ENCODE assay signal across 1 cellular context in the genomic region with DNA sequence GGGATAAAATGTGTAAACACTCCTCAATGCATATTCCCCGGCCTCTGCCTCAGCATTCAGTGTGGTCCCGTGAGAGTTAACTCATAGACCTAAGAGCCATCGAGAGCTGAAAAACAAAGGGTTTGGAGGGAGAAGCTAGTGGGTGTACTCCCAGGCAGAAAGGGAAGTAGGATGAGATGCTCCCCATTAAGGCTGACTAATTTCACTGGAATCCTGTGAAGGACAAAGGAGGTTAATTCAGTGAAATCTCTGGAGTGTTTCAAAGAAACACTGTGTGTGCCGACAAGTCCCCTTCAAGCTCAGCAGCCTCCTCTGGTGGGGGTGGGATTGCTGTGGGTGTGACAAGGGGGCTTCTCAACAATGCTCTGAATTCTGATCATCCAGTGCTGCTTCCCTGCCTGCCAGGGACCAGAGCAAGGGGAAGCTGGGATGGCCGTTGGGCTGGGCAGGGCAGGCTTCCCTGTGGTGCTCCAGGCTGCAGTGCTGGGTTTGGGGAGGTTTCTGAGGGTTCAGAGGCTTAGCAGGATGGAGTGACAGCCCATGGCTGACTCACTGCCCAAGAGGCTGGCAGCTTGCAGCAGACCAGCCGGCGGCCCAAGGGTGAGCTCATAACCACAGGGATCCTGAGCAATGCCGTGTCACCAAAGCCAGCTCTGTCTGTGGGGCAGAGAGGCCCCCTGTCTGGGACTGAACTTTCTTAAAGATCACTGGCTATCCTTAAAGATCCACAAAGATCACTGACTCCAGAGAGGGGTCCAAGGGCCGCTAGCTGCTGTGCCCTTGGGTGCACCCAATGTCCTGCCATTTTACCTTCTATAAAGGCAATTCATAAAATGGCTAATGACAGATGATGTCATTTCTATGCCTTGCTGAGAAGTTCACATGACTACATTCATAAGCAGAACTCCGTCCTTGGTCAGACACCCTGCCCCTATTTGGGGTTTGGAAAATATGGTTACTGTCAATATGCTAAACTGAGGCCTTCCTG.
TF ChIP-seq lines count a peak whose summit lies in the region.

No MANE protein-coding gene starts in this region.

TF ChIP-seq in SK-N-SH treated with all-trans-retinoic acid at 6 μM for 48 hours, 23 proteins besides CTCF, POLR2A, EP300 and RAD21 (continued from another document):
- TF ChIP-seq, protein P1, sequence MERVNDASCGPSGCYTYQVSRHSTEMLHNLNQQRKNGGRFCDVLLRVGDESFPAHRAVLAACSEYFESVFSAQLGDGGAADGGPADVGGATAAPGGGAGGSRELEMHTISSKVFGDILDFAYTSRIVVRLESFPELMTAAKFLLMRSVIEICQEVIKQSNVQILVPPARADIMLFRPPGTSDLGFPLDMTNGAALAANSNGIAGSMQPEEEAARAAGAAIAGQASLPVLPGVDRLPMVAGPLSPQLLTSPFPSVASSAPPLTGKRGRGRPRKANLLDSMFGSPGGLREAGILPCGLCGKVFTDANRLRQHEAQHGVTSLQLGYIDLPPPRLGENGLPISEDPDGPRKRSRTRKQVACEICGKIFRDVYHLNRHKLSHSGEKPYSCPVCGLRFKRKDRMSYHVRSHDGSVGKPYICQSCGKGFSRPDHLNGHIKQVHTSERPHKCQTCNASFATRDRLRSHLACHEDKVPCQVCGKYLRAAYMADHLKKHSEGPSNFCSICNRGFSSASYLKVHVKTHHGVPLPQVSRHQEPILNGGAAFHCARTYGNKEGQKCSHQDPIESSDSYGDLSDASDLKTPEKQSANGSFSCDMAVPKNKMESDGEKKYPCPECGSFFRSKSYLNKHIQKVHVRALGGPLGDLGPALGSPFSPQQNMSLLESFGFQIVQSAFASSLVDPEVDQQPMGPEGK (CRISPR knock-in tag; IDR thresholded peaks at IDR 0.05; ENCODE audit: borderline replicate concordance), result no peak
- TF ChIP-seq GLIS3 (CRISPR knock-in tag; IDR thresholded peaks at IDR 0.05), result no peak
- TF ChIP-seq ZNF565 (CRISPR knock-in tag; conservative IDR thresholded peaks at IDR 0.05; ENCODE audit: low read depth), result no peak
- TF ChIP-seq, protein P2, sequence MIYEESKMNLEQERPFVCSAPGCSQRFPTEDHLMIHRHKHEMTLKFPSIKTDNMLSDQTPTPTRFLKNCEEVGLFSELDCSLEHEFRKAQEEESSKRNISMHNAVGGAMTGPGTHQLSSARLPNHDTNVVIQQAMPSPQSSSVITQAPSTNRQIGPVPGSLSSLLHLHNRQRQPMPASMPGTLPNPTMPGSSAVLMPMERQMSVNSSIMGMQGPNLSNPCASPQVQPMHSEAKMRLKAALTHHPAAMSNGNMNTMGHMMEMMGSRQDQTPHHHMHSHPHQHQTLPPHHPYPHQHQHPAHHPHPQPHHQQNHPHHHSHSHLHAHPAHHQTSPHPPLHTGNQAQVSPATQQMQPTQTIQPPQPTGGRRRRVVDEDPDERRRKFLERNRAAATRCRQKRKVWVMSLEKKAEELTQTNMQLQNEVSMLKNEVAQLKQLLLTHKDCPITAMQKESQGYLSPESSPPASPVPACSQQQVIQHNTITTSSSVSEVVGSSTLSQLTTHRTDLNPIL (CRISPR knock-in tag; IDR thresholded peaks at IDR 0.05; ENCODE audit: low read depth), result peak; percentile 46; the same call in 1 of the 2 replicates
- no peak for TF ChIP-seq ARNTL (CRISPR knock-in tag; IDR thresholded peaks at IDR 0.05; ENCODE audit: borderline replicate concordance, low read depth)
- no peak for TF ChIP-seq BACH2 (CRISPR knock-in tag; IDR thresholded peaks at IDR 0.05; ENCODE audit: borderline replicate concordance)
- TF ChIP-seq PPARA (CRISPR knock-in tag; IDR thresholded peaks at IDR 0.05; ENCODE audit: borderline replicate concordance), result no peak
- TF ChIP-seq SNAI2 (CRISPR knock-in tag; IDR thresholded peaks at IDR 0.05), result peak; percentile 40; the same call in 1 of the 2 replicates
